Comparison of ENCODE assay signal across 10 cellular contexts in genomic region chr3:11434017-11434526, GRCh38.
DNase-seq lines count a peak whose midpoint lies in the region; ATAC-seq, FAIRE-seq and TF ChIP-seq lines count a peak whose summit lies in the region.
"Had no signal": no experiment of that assay in that cellular context is flagged by ENCODE, and none has a peak within 500 bp of the region (broad histone marks: within the 10 kb centered on the region; RNA-seq: fewer than 3 reads in every experiment).

No MANE protein-coding gene starts in this region.

- in situ Hi-C loops in Panc1 (cut with HindIII; ENCODE audit: low pct_unique_long_range_greater_than_20kb, low sequenced_read_pairs) = no loop called here

- no peaks in the 10 kb centered on the region for H3K9me1 ChIP-seq in endothelial cell of umbilical vein (replicated peaks; ENCODE audit: control insufficient read depth, extremely low read depth, insufficient read depth, low read length)

- H3K9ac ChIP-seq in endothelial cell of umbilical vein (replicated peaks; ENCODE audit: extremely low read depth, insufficient read depth, low read length) (no peak overlapping the region), MM.1S (ENCODE audit: low read length) (no peak overlapping the region)

- H3K4me2 ChIP-seq in endothelial cell of umbilical vein (ENCODE audit: insufficient read depth, low read length) = no peak overlapping the region
- no peak overlapping the region for H3K4me2 ChIP-seq in MM.1S (ENCODE audit: low read depth, low read length)

- H3F3A ChIP-seq in MM.1S (ENCODE audit: insufficient read depth, low read length) = no peaks in the 10 kb centered on the region

- no peaks in the 10 kb centered on the region for H3K79me2 ChIP-seq in endothelial cell of umbilical vein (ENCODE audit: control insufficient read depth, insufficient read depth, low read length)
- no peaks in the 10 kb centered on the region for H3K79me2 ChIP-seq in MM.1S (ENCODE audit: low read length)

- ATAC-seq in Panc1 (peak; percentile 58), HG03175 (IDR thresholded peaks at IDR 0.05; ENCODE audit: unreplicated experiment) (no peak)

- POLR2A ChIA-PET in Panc1 (lab: Charles Lee) = no interaction called here
- POLR2A ChIA-PET in endothelial cell of umbilical vein (lab: Charles Lee) = interaction anchor here (0.5 kb wide), 1 partner anchor 68 kb away, joined by 3 read pairs; no protein-coding TSS in a partner anchor

- H3K36me3 ChIP-seq in Panc1 (ENCODE audit: control insufficient read depth, insufficient read depth, low read length) = no peaks in the 10 kb centered on the region
- no peaks in the 10 kb centered on the region for H3K36me3 ChIP-seq in endothelial cell of umbilical vein (ENCODE audit: control insufficient read depth in 2 of 2, extremely low read depth in 1 of 2, insufficient read depth in 2 of 2, low read length in 2 of 2)
- H3K36me3 ChIP-seq in tibial artery = no peaks in the 10 kb centered on the region
- H3K36me3 ChIP-seq in MM.1S (replicated peaks; ENCODE audit: insufficient read depth, low read length) = no peaks in the 10 kb centered on the region

- TF ChIP-seq POLR2A in endothelial cell of umbilical vein (IDR thresholded peaks at IDR 0.05; ENCODE audit: low read depth, low read length) = no peak

- H3K9me2 ChIP-seq in MM.1S (replicated peaks; ENCODE audit: insufficient read depth, low read length) = no peaks in the 10 kb centered on the region

- TF ChIP-seq CTCF in Panc1 (IDR thresholded peaks at IDR 0.05) (no peak), endothelial cell of umbilical vein (IDR thresholded peaks at IDR 0.05; ENCODE audit: extremely low read depth in 1 of 2, insufficient read depth in 1 of 2, low read depth in 1 of 2, low read length in 2 of 2) (no peak), tibial artery (IDR thresholded peaks at IDR 0.05) (no peak), MM.1S (IDR thresholded peaks at IDR 0.05; ENCODE audit: low read length) (no peak)

- no peak for FAIRE-seq in endothelial cell of umbilical vein (lab: Jason Lieb, UNC)

- dilution Hi-C loops in endothelial cell of umbilical vein (cut with MboI; ENCODE audit: extremely low pct_ligation_motif_present, low sequenced_read_pairs) = no loop called here

- H3K27ac ChIP-seq in Panc1 (ENCODE audit: low read length) = peak overlapping the region; percentile 48; the same call in 1 of the 2 replicates
- no peak overlapping the region for H3K27ac ChIP-seq in endothelial cell of umbilical vein (ENCODE audit: insufficient read depth, low read depth, low read length)
- peak overlapping the region; percentile 52 to 70 for H3K27ac ChIP-seq in tibial artery
- H3K27ac ChIP-seq in MM.1S (ENCODE audit: low read length) = no peak overlapping the region

- no peaks in the 10 kb centered on the region for H3K27me3 ChIP-seq in Panc1 (ENCODE audit: control insufficient read depth, insufficient read depth, low read length)
- no peaks in the 10 kb centered on the region for H3K27me3 ChIP-seq in endothelial cell of umbilical vein (ENCODE audit: control insufficient read depth in 2 of 2, insufficient read depth in 2 of 2, low read length in 2 of 2)
- H3K27me3 ChIP-seq in tibial artery = no peaks in the 10 kb centered on the region
- no peaks in the 10 kb centered on the region for H3K27me3 ChIP-seq in MM.1S (replicated peaks; ENCODE audit: insufficient read depth, low read length)

- CTCF ChIA-PET in Panc1 (lab: Charles Lee) = no interaction called here
- CTCF ChIA-PET in endothelial cell of umbilical vein (lab: Charles Lee) = interaction anchor here (0.9 to 2.9 kb wide), 4 partner anchors 9 to 32 kb away, joined by 3 to 7 read pairs (median 5); no protein-coding TSS in a partner anchor

- H3K9me3 ChIP-seq in Panc1 (ENCODE audit: control insufficient read depth, insufficient read depth, low read depth, low read length) (no peaks in the 10 kb centered on the region), endothelial cell of umbilical vein (replicated peaks; ENCODE audit: control insufficient read depth, insufficient read depth, low read length) (no peaks in the 10 kb centered on the region), tibial artery (no peaks in the 10 kb centered on the region), MM.1S (replicated peaks; ENCODE audit: insufficient read depth, low read length) (no peaks in the 10 kb centered on the region)

- no peak overlapping the region for H3K4me3 ChIP-seq in Panc1 (ENCODE audit: low read depth in 2 of 2, low read length in 2 of 2)
- no peak overlapping the region for H3K4me3 ChIP-seq in endothelial cell of umbilical vein (replicated peaks in 1 of 3; ENCODE audit: insufficient read depth in 1 of 3, low read depth in 1 of 3, low read length in 3 of 3)
- H3K4me3 ChIP-seq in tibial artery = no peak overlapping the region
- no peak overlapping the region for H3K4me3 ChIP-seq in MM.1S (ENCODE audit: low read length)

- BruUV-seq in Panc1 (replicated peaks; lab: Mats Ljungman, UMichigan) = no TSS peak
- no TSS peak for BruUV-seq in endothelial cell of umbilical vein (replicated peaks; lab: Mats Ljungman, UMichigan)

- H4K20me1 ChIP-seq in endothelial cell of umbilical vein (replicated peaks; ENCODE audit: control insufficient read depth, extremely low read depth, insufficient read depth, low read length) = no peaks in the 10 kb centered on the region
- no peaks in the 10 kb centered on the region for H4K20me1 ChIP-seq in MM.1S (ENCODE audit: insufficient read depth, low read length)

- H3K4me1 ChIP-seq in Panc1 (ENCODE audit: control insufficient read depth, insufficient read depth, low read length) (no peaks in the 10 kb centered on the region; the same call in 1 of the 2 replicates), endothelial cell of umbilical vein (ENCODE audit: control insufficient read depth, extremely low read depth, insufficient read depth, low read length) (no peaks in the 10 kb centered on the region), tibial artery (peaks cover 0 to 25% (median 11%) of the 10 kb centered on the region in 4 donors), MM.1S (ENCODE audit: low read length) (no peaks in the 10 kb centered on the region)

- intact Hi-C loops in Panc1 (cut with micrococcal nuclease; ENCODE audit: unreplicated experiment) = no loop called here
- intact Hi-C loops in endothelial cell of umbilical vein (cut with micrococcal nuclease) = no loop called here
- intact Hi-C loops in tibial artery (cut with DNase I; ENCODE audit: low total_unique reads) = no loop called here

- DNase-seq in Panc1 (ENCODE audit: low read depth, low spot score) (no peak), endothelial cell of umbilical vein (ENCODE audit: low read depth, low spot score) (peak; percentile 34), midbrain (lab: John Stamatoyannopoulos, UW) (peak; percentile 59), tibial artery (peak; percentile 82 to 86), cerebellar nuclear complex (lab: John Stamatoyannopoulos, UW) (no peak), MM.1S (no peak)
- no peak for DNase-seq in stimulated activated CD4-positive, alpha-beta T cell treated with anti-CD3 and anti-CD28 coated beads, Interleukin-15, amount 100 ng/mL, for 24 hours
- DNase-seq: activated naive CD8-positive, alpha-beta T cell treated with anti-CD3 and anti-CD28 coated beads, Interleukin-2, amount 10 ng/mL, durations not matched to agents 7 days and 5 days; stimulated activated naive CD4-positive, alpha-beta T cell treated with Interleukin-2 at 50 U/mL for 16 hours had no signal

- H2AFZ ChIP-seq in endothelial cell of umbilical vein (ENCODE audit: low read depth, low read length) (no peak overlapping the region), MM.1S (ENCODE audit: low read length) (no peak overlapping the region)

TF ChIP-seq in endothelial cell of umbilical vein, 7 proteins besides CTCF, POLR2A, EP300 and RAD21:
- TF ChIP-seq MYC (IDR thresholded peaks at IDR 0.05; ENCODE audit: low read depth, low read length) (no peak), JUN (IDR thresholded peaks at IDR 0.05; ENCODE audit: borderline replicate concordance, insufficient read depth, insufficient read length, low read depth) (no peak), GATA2 (IDR thresholded peaks at IDR 0.05; ENCODE audit: insufficient read depth, insufficient read length, low read depth, low read length) (no peak), POLR2AphosphoS5 (IDR thresholded peaks at IDR 0.05; ENCODE audit: insufficient read depth, low read depth, low read length) (no peak), EZH2 (IDR thresholded peaks at IDR 0.05; ENCODE audit: borderline replicate concordance, low read depth, low read length, severe bottlenecking) (no peak), FOS (IDR thresholded peaks at IDR 0.05; ENCODE audit: borderline replicate concordance, insufficient read depth, low read length) (no peak), MAX (IDR thresholded peaks at IDR 0.05; ENCODE audit: insufficient read depth, insufficient read length) (no peak)

Comparison
In these comparisons a context has a peak if more than half of its experiments do, and no peak if none do; other contexts are left out.
1. DNase-seq: peak in endothelial cell of umbilical vein (single experiment), midbrain (single experiment) and tibial artery (2 of 2); none in Panc1 (single experiment), stimulated activated CD4-positive, alpha-beta T cell treated with anti-CD3 and anti-CD28 coated beads, Interleukin-15, amount 100 ng/mL, for 24 hours (single experiment), cerebellar nuclear complex (0 of 2) and MM.1S (single experiment).
2. H3K27ac ChIP-seq: peak in Panc1 (single experiment) and tibial artery (2 of 2); none in endothelial cell of umbilical vein (single experiment) and MM.1S (single experiment).